19 cellular contexts compared by ENCODE assay signal in the genomic region with DNA sequence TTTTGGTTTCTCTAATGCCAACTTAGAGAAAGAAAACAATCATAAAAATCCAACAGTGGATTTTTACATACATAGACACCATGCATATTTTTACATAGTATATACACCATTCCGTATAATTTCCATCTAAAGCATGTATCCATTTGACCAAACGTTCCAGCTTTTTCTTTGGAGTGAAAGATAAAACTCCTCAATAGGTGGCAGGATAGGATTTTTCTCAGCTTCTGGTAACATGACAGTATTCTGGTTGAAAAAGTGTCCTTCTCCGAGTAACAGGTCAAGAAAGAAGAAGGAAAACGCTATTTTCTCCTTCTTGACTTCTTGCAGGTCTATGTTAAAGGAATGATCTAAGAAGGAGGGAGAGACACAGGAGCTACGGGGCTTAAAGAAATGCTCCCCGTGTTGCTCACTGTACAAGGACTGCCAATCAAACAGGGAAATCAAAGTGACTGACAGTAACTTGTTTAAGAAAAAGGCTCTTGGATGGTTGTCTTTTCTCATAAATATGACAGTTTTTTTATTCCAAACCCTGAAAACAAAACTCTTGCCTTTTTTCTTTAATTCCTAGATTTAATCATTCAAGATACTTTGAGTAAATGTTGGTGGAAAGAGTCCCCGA. TPM values are rescaled to one million over a fixed set of nuclear protein-coding genes. Genes with fewer than 3 reads are reported as not detected.
DNase-seq lines count a peak whose midpoint lies in the region; ATAC-seq, FAIRE-seq and TF ChIP-seq lines count a peak whose summit lies in the region.
"Had no signal": no experiment of that assay in that cellular context is flagged by ENCODE, and none has a peak within 500 bp of the region (broad histone marks: within the 10 kb centered on the region; RNA-seq: fewer than 3 reads in every experiment).

No MANE protein-coding gene starts in this region.

- no peak overlapping the region for H3K27ac ChIP-seq in neural progenitor cell
- H3K27ac ChIP-seq: A549; BLaER1 treated with 17β-estradiol and CSF1 and Interleukin-3, amounts not matched to agents 10 nM and 100 nM; SJSA1 had no signal

- H3K9ac ChIP-seq in neural progenitor cell, result no peak overlapping the region
- H3K9ac ChIP-seq: BLaER1 treated with 17β-estradiol and CSF1 and Interleukin-3, amounts not matched to agents 10 nM and 100 nM had no signal

- no peaks in the 10 kb centered on the region for H3K79me2 ChIP-seq in neural progenitor cell (ENCODE audit: low read depth)

- no peak for DNase-seq in D721Med (ENCODE audit: insufficient read length, low spot score)
- no peak for DNase-seq in chondrocyte (ENCODE audit: low spot score)
- DNase-seq in neural progenitor cell (ENCODE audit: low spot score), result no peak
- DNase-seq in natural killer cell treated with Interleukin-12 subunit alpha and Interleukin-12 subunit beta and Interleukin-15 and Interleukin-18, amount 100 ng/mL, for 72 hours (ENCODE audit: low spot score), result no peak
- no peak for DNase-seq in occipital lobe (lab: John Stamatoyannopoulos, UW)
- DNase-seq: CD8-positive, alpha-beta memory T cell; DMS79; H7; KBM-7; NCI-H1417 treated with DMSO at 0.1 percent for 48 hours; NCI-H187 treated with DMSO at 0.1 percent for 48 hours; NCI-H2227 treated with DMSO at 0.1 percent for 48 hours; NCI-H510A treated with DMSO at 0.1 percent for 48 hours; NCI-H82 had no signal

- no peaks in the 10 kb centered on the region for H3K9me3 ChIP-seq in neural progenitor cell (ENCODE audit: low read depth)
- H3K9me3 ChIP-seq: A549; BLaER1 treated with 17β-estradiol and CSF1 and Interleukin-3, amounts not matched to agents 10 nM and 100 nM; SJSA1 had no signal

- H3K4me3 Mint-ChIP-seq in chondrocyte (ENCODE audit: unreplicated experiment), result no peak overlapping the region
- no peak overlapping the region for H3K4me3 Mint-ChIP-seq in neural progenitor cell
- no peak overlapping the region for H3K4me3 Mint-ChIP-seq in natural killer cell treated with Interleukin-12 subunit alpha and Interleukin-12 subunit beta and Interleukin-15 and Interleukin-18, amount 100 ng/mL, for 72 hours
- H3K4me3 Mint-ChIP-seq: CD8-positive, alpha-beta memory T cell had no signal

- H3K27me3 ChIP-seq in neural progenitor cell, result no peaks in the 10 kb centered on the region
- H3K27me3 ChIP-seq: BLaER1 treated with 17β-estradiol and CSF1 and Interleukin-3, amounts not matched to agents 10 nM and 100 nM; SJSA1 had no signal

- no peak overlapping the region for H3K4me2 ChIP-seq in neural progenitor cell
- H3K4me2 ChIP-seq: A549; BLaER1 treated with 17β-estradiol and CSF1 and Interleukin-3, amounts not matched to agents 10 nM and 100 nM had no signal

- peak overlapping the region; percentile 32 for H2AFZ ChIP-seq in neural progenitor cell (replicated peaks)

- TF ChIP-seq CTCF in D721Med (IDR thresholded peaks at IDR 0.05; ENCODE audit: insufficient read depth, missing control alignments), result peak; percentile 8
- peak; percentile 17; the same call in 1 of the 2 replicates for TF ChIP-seq CTCF in LNCAP (IDR thresholded peaks at IDR 0.05)
- TF ChIP-seq CTCF in chondrocyte (IDR thresholded peaks at IDR 0.05), result peak; percentile 59
- no peak for TF ChIP-seq CTCF in neural progenitor cell (IDR thresholded peaks at IDR 0.05)

- H3K36me3 ChIP-seq in neural progenitor cell, result no peaks in the 10 kb centered on the region
- H3K36me3 ChIP-seq: SJSA1 had no signal

- no peaks in the 10 kb centered on the region for H3K36me3 Mint-ChIP-seq in chondrocyte (ENCODE audit: low read depth)
- H3K36me3 Mint-ChIP-seq in neural progenitor cell, result no peaks in the 10 kb centered on the region
- H3K36me3 Mint-ChIP-seq in natural killer cell treated with Interleukin-12 subunit alpha and Interleukin-12 subunit beta and Interleukin-15 and Interleukin-18, amount 100 ng/mL, for 72 hours, result no peaks in the 10 kb centered on the region
- H3K36me3 Mint-ChIP-seq: CD8-positive, alpha-beta memory T cell had no signal

- peaks cover 8% of the 10 kb centered on the region for H3K4me1 Mint-ChIP-seq in chondrocyte (ENCODE audit: low read depth)
- H3K4me1 Mint-ChIP-seq in neural progenitor cell, result no peaks in the 10 kb centered on the region
- H3K4me1 Mint-ChIP-seq in natural killer cell treated with Interleukin-12 subunit alpha and Interleukin-12 subunit beta and Interleukin-15 and Interleukin-18, amount 100 ng/mL, for 72 hours (ENCODE audit: low read depth in 2 of 2), result no peaks in the 10 kb centered on the region
- H3K4me1 Mint-ChIP-seq: CD8-positive, alpha-beta memory T cell had no signal

- no peaks in the 10 kb centered on the region for H3F3A ChIP-seq in neural progenitor cell (ENCODE audit: low read depth)

- H3K9me3 Mint-ChIP-seq in chondrocyte (ENCODE audit: low read depth) (no peaks in the 10 kb centered on the region), neural progenitor cell (no peaks in the 10 kb centered on the region)
- H3K9me3 Mint-ChIP-seq in natural killer cell treated with Interleukin-12 subunit alpha and Interleukin-12 subunit beta and Interleukin-15 and Interleukin-18, amount 100 ng/mL, for 72 hours, result no peaks in the 10 kb centered on the region

- ATAC-seq in natural killer cell treated with Interleukin-12 subunit alpha and Interleukin-12 subunit beta and Interleukin-15 and Interleukin-18, amount 100 ng/mL, for 72 hours, result no peak
- no peak for ATAC-seq in HG03045 (IDR thresholded peaks at IDR 0.05; ENCODE audit: unreplicated experiment)
- ATAC-seq: A549 had no signal

- no peak overlapping the region for H3K4me3 ChIP-seq in neural progenitor cell
- H3K4me3 ChIP-seq: A549; BLaER1 treated with 17β-estradiol and CSF1 and Interleukin-3, amounts not matched to agents 10 nM and 100 nM; SJSA1 had no signal

- FAIRE-seq in D721Med (lab: Jason Lieb, UNC), result no peak
- FAIRE-seq: A549 had no signal

- H3K4me1 ChIP-seq in neural progenitor cell, result no peaks in the 10 kb centered on the region
- H3K4me1 ChIP-seq: A549 had no signal

- H3K27ac Mint-ChIP-seq in chondrocyte (ENCODE audit: unreplicated experiment), result no peak overlapping the region
- no peak overlapping the region for H3K27ac Mint-ChIP-seq in neural progenitor cell
- H3K27ac Mint-ChIP-seq in natural killer cell treated with Interleukin-12 subunit alpha and Interleukin-12 subunit beta and Interleukin-15 and Interleukin-18, amount 100 ng/mL, for 72 hours, result no peak overlapping the region
- H3K27ac Mint-ChIP-seq: CD8-positive, alpha-beta memory T cell had no signal

- H4K20me1 ChIP-seq in neural progenitor cell (ENCODE audit: low read depth), result no peaks in the 10 kb centered on the region

- peaks cover 2% of the 10 kb centered on the region for H3K27me3 Mint-ChIP-seq in chondrocyte (ENCODE audit: low read depth)
- no peaks in the 10 kb centered on the region for H3K27me3 Mint-ChIP-seq in neural progenitor cell (ENCODE audit: insufficient read depth, low read depth)
- peaks cover 20 to 46% of the 10 kb centered on the region in 2 donors for H3K27me3 Mint-ChIP-seq in natural killer cell treated with Interleukin-12 subunit alpha and Interleukin-12 subunit beta and Interleukin-15 and Interleukin-18, amount 100 ng/mL, for 72 hours

RNA-seq across cellular contexts. Expression of a gene that starts 11.5 kb away (rescaled TPM):
- total RNA-seq in chondrocyte (0.60 to 1.5 TPM (median 0.65 TPM) in 3 replicates), neural progenitor cell (ENCODE audit: low replicate concordance) (0.37 and 0.47 TPM in 2 replicates), occipital lobe (13.7 TPM)
- 1 to 10 TPM; 1.3 to 1.6 TPM for total RNA-seq in natural killer cell treated with Interleukin-12 subunit alpha and Interleukin-12 subunit beta and Interleukin-15 and Interleukin-18, amount 100 ng/mL, for 72 hours
